22 cellular contexts compared by ENCODE assay signal in the genomic region with DNA sequence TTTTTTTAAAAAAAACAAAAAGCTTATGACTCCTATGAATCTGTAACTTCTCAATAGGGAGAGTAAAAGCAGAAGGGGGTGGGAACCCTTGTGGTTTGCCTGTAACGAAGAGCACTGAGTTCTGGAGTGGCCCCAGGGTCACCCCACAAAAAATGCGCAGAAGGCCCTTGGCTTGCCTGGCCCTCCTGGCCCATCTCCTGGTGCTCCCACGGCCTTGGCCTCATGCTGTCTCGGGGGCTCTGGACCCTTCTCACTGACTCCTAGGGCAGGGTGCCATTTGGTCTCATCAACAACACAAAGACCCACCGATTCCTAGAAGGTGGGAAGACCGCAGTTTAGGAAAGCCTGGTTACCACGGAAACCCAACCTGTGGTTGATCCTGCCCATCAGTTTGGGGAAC. TPM values are rescaled to one million over a fixed set of nuclear protein-coding genes. Genes with fewer than 3 reads are reported as not detected.
A peak's percentile ranks its signal among the peaks of the same experiment; 100 is the strongest.
DNase-seq lines count a peak whose midpoint lies in the region; FAIRE-seq and TF ChIP-seq lines count a peak whose summit lies in the region.
"Had no signal": no experiment of that assay in that cellular context is flagged by ENCODE, and none has a peak within 500 bp of the region (broad histone marks: within the 10 kb centered on the region; RNA-seq: fewer than 3 reads in every experiment).

No MANE protein-coding gene starts in this region.

- no peak for FAIRE-seq in RCC 7860 (lab: Jason Lieb, UNC)
- FAIRE-seq: A549, GM12892, GM18507, HTR-8/SVneo had no signal

- H3K4me1 ChIP-seq in spleen, result peaks cover 4 to 17% (median 7%) of the 10 kb centered on the region in 6 donors
- H3K4me1 ChIP-seq: A549 had no signal

- peaks cover 0 to 24% (median 0%) of the 10 kb centered on the region in 7 donors for H3K27me3 ChIP-seq in spleen (replicated peaks in 1 of 7)
- H3K27me3 ChIP-seq: BLaER1 had no signal

- TF ChIP-seq CTCF in chondrocyte (IDR thresholded peaks at IDR 0.05) (no peak), spleen (IDR thresholded peaks at IDR 0.05 in 8 of 11, conservative IDR thresholded peaks at IDR 0.05 in 3 of 11) (no peak)

- H3K36me3 Mint-ChIP-seq in activated naive CD4-positive, alpha-beta T cell treated with anti-CD3 and anti-CD28 coated beads, Interleukin-2, amount 10 ng/mL, durations not matched to agents 7 days and 5 days, result peaks cover 3% of the 10 kb centered on the region
- H3K36me3 Mint-ChIP-seq in chondrocyte (ENCODE audit: low read depth) (peaks cover 20% of the 10 kb centered on the region), immature natural killer cell (peaks cover 0 to 15% (median 7%) of the 10 kb centered on the region in 3 donors)

- peaks cover 9% of the 10 kb centered on the region for H3K4me1 Mint-ChIP-seq in activated naive CD4-positive, alpha-beta T cell treated with anti-CD3 and anti-CD28 coated beads, Interleukin-2, amount 10 ng/mL, durations not matched to agents 7 days and 5 days
- H3K4me1 Mint-ChIP-seq in chondrocyte (ENCODE audit: low read depth), result no peaks in the 10 kb centered on the region
- H3K4me1 Mint-ChIP-seq in immature natural killer cell, result no peaks in the 10 kb centered on the region

- intact Hi-C loops in spleen (cut with DNase I; ENCODE audit: low total_unique reads), result no loop called here

- no peaks in the 10 kb centered on the region for H3K9me3 Mint-ChIP-seq in activated naive CD4-positive, alpha-beta T cell treated with anti-CD3 and anti-CD28 coated beads, Interleukin-2, amount 10 ng/mL, durations not matched to agents 7 days and 5 days
- no peaks in the 10 kb centered on the region for H3K9me3 Mint-ChIP-seq in chondrocyte (ENCODE audit: low read depth)
- peaks cover 0 to 2% (median 0%) of the 10 kb centered on the region in 6 donors for H3K9me3 Mint-ChIP-seq in immature natural killer cell
- H3K9me3 Mint-ChIP-seq: CD14-positive monocyte; CD4-positive, alpha-beta memory T cell; HFFc6 had no signal

- H3K27ac ChIP-seq in spleen, result no peak overlapping the region
- H3K27ac ChIP-seq: 22Rv1, A549, BLaER1 had no signal

- H3K27me3 Mint-ChIP-seq in activated naive CD4-positive, alpha-beta T cell treated with anti-CD3 and anti-CD28 coated beads, Interleukin-2, amount 10 ng/mL, durations not matched to agents 7 days and 5 days, result peaks cover 24% of the 10 kb centered on the region
- peaks cover 4% of the 10 kb centered on the region for H3K27me3 Mint-ChIP-seq in chondrocyte (ENCODE audit: low read depth)
- peaks cover 0 to 7% (median 5%) of the 10 kb centered on the region in 3 donors for H3K27me3 Mint-ChIP-seq in immature natural killer cell (ENCODE audit: low read depth in 3 of 3)

- H3K36me3 ChIP-seq in spleen, result peaks cover 0 to 71% (median 54%) of the 10 kb centered on the region in 6 donors

- no peak overlapping the region for H3K4me3 ChIP-seq in spleen
- H3K4me3 ChIP-seq: A549, BLaER1 had no signal

- CTCF ChIA-PET in activated naive CD4-positive, alpha-beta T cell treated with anti-CD3 and anti-CD28 coated beads, Interleukin-2, amount 10 ng/mL, durations not matched to agents 7 days and 5 days (lab: Charles Lee), result interaction anchor here (2.1 kb wide), 1 partner anchor 9 kb away, joined by 7 read pairs; no protein-coding TSS in a partner anchor

- TF ChIP-seq POLR2A in spleen (IDR thresholded peaks at IDR 0.05), result no peak

- H3K27ac Mint-ChIP-seq in activated naive CD4-positive, alpha-beta T cell treated with anti-CD3 and anti-CD28 coated beads, Interleukin-2, amount 10 ng/mL, durations not matched to agents 7 days and 5 days, result no peak overlapping the region
- H3K27ac Mint-ChIP-seq in chondrocyte (ENCODE audit: unreplicated experiment), result no peak overlapping the region
- no peak overlapping the region for H3K27ac Mint-ChIP-seq in immature natural killer cell
- H3K27ac Mint-ChIP-seq: CD14-positive monocyte; CD4-positive, alpha-beta memory T cell; HFFc6 had no signal

- no peaks in the 10 kb centered on the region for H3K9me3 ChIP-seq in spleen
- H3K9me3 ChIP-seq: A549, BLaER1 had no signal

- no peak overlapping the region for H3K4me3 Mint-ChIP-seq in activated naive CD4-positive, alpha-beta T cell treated with anti-CD3 and anti-CD28 coated beads, Interleukin-2, amount 10 ng/mL, durations not matched to agents 7 days and 5 days
- H3K4me3 Mint-ChIP-seq in chondrocyte (ENCODE audit: unreplicated experiment), result no peak overlapping the region
- no peak overlapping the region for H3K4me3 Mint-ChIP-seq in immature natural killer cell
- H3K4me3 Mint-ChIP-seq: CD14-positive monocyte; CD4-positive, alpha-beta memory T cell; HFFc6 had no signal

- WGBS in spleen, 5 donors, result 79 to 96% (median 93%) methylated on average over 4 to 7 of the region's 7 CpGs

- peak; percentile 11 for DNase-seq in activated naive CD4-positive, alpha-beta T cell treated with anti-CD3 and anti-CD28 coated beads, Interleukin-2, amount 10 ng/mL, durations not matched to agents 7 days and 5 days
- DNase-seq in activated naive CD4-positive, alpha-beta T cell treated with anti-CD3 and anti-CD28 coated beads, Interleukin-2, amount 50 U/mL, for 16 hours, result no peak
- DNase-seq in chondrocyte (ENCODE audit: low spot score), result peak; percentile 38
- peak; percentile 33 for DNase-seq in mesenteric fat pad (ENCODE audit: low spot score)
- peak; percentile 28 for DNase-seq in spleen
- no peak for DNase-seq in NCI-H2029 treated with DMSO at 0.1 percent for 48 hours (lab: John Stamatoyannopoulos, UW)
- DNase-seq in RCC 7860 (ENCODE audit: low spot score), result no peak
- no peak for DNase-seq in immature natural killer cell
- DNase-seq: CD4-positive, alpha-beta memory T cell; DMS153; DMS79; GDM1; GOT3; H7; HFFc6 had no signal

RNA-seq across cellular contexts. Expression of a gene that starts 40.8 kb away (rescaled TPM):
- 2.3 to 3.5 TPM (median 3.1 TPM) in 3 replicates for total RNA-seq in chondrocyte
- 11.5 TPM for total RNA-seq in mesenteric fat pad
- total RNA-seq in spleen, result 10 to 100 TPM; 25.5 to 48.5 (median 37.6) TPM
- polyA plus RNA-seq in spleen, result 10 to 100 TPM in 2 of 3 donors, 1 to 10 TPM in 1; 6.0 to 15.2 (median 12.8) TPM
- 1 to 10 TPM in 2 of 3 donors, not detected in 1; 1.5 to 2.3 TPM for polyA plus RNA-seq in immature natural killer cell

Comparison
In these comparisons a context has a peak if more than half of its experiments do, and no peak if none do; other contexts are left out.
1. DNase-seq: peak in activated naive CD4-positive, alpha-beta T cell treated with anti-CD3 and anti-CD28 coated beads, Interleukin-2, amount 10 ng/mL, durations not matched to agents 7 days and 5 days (single experiment), chondrocyte (single experiment), mesenteric fat pad (single experiment) and spleen (single experiment); none in activated naive CD4-positive, alpha-beta T cell treated with anti-CD3 and anti-CD28 coated beads, Interleukin-2, amount 50 U/mL, for 16 hours (single experiment), NCI-H2029 treated with DMSO at 0.1 percent for 48 hours (single experiment), RCC 7860 (single experiment) and immature natural killer cell (0 of 3).